In genomic region chr12:89379100-89379838, GRCh38 we compare ENCODE assay signal across 17 cellular contexts. TPM values are rescaled to one million over a fixed set of nuclear protein-coding genes. Genes with fewer than 3 reads are reported as not detected.
DNase-seq lines count a peak whose midpoint lies in the region; ATAC-seq, FAIRE-seq and TF ChIP-seq lines count a peak whose summit lies in the region.
"Had no signal": no experiment of that assay in that cellular context is flagged by ENCODE, and none has a peak within 500 bp of the region (broad histone marks: within the 10 kb centered on the region; RNA-seq: fewer than 3 reads in every experiment).

No MANE protein-coding gene starts in this region.

- H3K4me3 ChIP-seq in mucosa of descending colon: no peak overlapping the region
- no peak overlapping the region for H3K4me3 ChIP-seq in small intestine (ENCODE audit: low read depth in 1 of 2, low read length in 2 of 2)
- H3K4me3 ChIP-seq: GM23248 had no signal

- no peak for FAIRE-seq in small intestine (lab: Jason Lieb, UNC)

- intact Hi-C loops in mucosa of descending colon (cut with DNase I, micrococcal nuclease): loop anchor here in 1 of 2 donors (5.0 kb wide), 1 partner anchor 68 kb away; no protein-coding TSS in a partner anchor

- 43 to 72% (median 59%) methylated on average over 6 of the region's 6 CpGs for WGBS in small intestine, 3 donors

- no peaks in the 10 kb centered on the region for H3K27me3 ChIP-seq in small intestine (ENCODE audit: control insufficient read depth in 2 of 2, insufficient read depth in 2 of 2, low read length in 2 of 2)

- DNase-seq in UCSD-AML1 (lab: John Stamatoyannopoulos, UW; ENCODE audit: unreplicated experiment): peak; percentile 10
- peak; percentile 54 for DNase-seq in kidney tubule cell (ENCODE audit: low spot score)
- DNase-seq in mucosa of descending colon: peak in 1 of 3 donors; percentile 51
- peak; percentile 53 for DNase-seq in small intestine
- no peak for DNase-seq in DMS53 (lab: John Stamatoyannopoulos, UW)
- DNase-seq in globus pallidus (ENCODE audit: low spot score): no peak
- DNase-seq: ACHN, COR-L47, GM23248, NCI-H1048, NCI-H146, NCI-H2081, NCI-H510A, NCI-H774, RPMI8226 had no signal

- ATAC-seq in mucosa of descending colon: peak; percentile 20
- ATAC-seq in GM18519 (IDR thresholded peaks at IDR 0.05; ENCODE audit: low FRiP score, unreplicated experiment): no peak
- ATAC-seq: HCT116 had no signal

- H3K4me1 ChIP-seq in mucosa of descending colon (ENCODE audit: low read depth) (peaks cover 35% of the 10 kb centered on the region), small intestine (ENCODE audit: control insufficient read depth in 2 of 2, insufficient read depth in 1 of 2, low read depth in 1 of 2, low read length in 1 of 2) (peaks cover 8 to 13% of the 10 kb centered on the region in 2 donors)

- H3K27ac ChIP-seq in small intestine (ENCODE audit: low read depth in 1 of 2, low read length in 1 of 2): peak overlapping the region in 1 of 2 donors; percentile 18
- H3K27ac ChIP-seq: GM23248 had no signal

- no peak for TF ChIP-seq CTCF in mucosa of descending colon (IDR thresholded peaks at IDR 0.05)

- no peaks in the 10 kb centered on the region for H3K9me3 ChIP-seq in mucosa of descending colon
- H3K9me3 ChIP-seq in small intestine (ENCODE audit: control insufficient read depth, low read depth): no peaks in the 10 kb centered on the region

- H3K36me3 ChIP-seq in mucosa of descending colon (ENCODE audit: low read depth): no peaks in the 10 kb centered on the region
- H3K36me3 ChIP-seq in small intestine (ENCODE audit: control insufficient read depth in 2 of 2, insufficient read depth in 2 of 2, low read length in 2 of 2): no peaks in the 10 kb centered on the region

RNA-seq across cellular contexts. Expression of gene DUSP6, which starts 27.0 kb away (rescaled TPM):
- total RNA-seq in mucosa of descending colon: 10 to 100 TPM; 56.6 to 82.1 (median 65.0) TPM
- 10 to 100 TPM; 10.3 to 28.2 (median 20.0) TPM for polyA plus RNA-seq in small intestine

Comparison
In these comparisons a context has a peak if more than half of its experiments do, and no peak if none do; other contexts are left out.
1. DNase-seq: peak in UCSD-AML1 (single experiment), kidney tubule cell (single experiment) and small intestine (single experiment); none in DMS53 (single experiment) and globus pallidus (single experiment).